Comparison of ENCODE assay signal across 12 cellular contexts in the genomic region with DNA sequence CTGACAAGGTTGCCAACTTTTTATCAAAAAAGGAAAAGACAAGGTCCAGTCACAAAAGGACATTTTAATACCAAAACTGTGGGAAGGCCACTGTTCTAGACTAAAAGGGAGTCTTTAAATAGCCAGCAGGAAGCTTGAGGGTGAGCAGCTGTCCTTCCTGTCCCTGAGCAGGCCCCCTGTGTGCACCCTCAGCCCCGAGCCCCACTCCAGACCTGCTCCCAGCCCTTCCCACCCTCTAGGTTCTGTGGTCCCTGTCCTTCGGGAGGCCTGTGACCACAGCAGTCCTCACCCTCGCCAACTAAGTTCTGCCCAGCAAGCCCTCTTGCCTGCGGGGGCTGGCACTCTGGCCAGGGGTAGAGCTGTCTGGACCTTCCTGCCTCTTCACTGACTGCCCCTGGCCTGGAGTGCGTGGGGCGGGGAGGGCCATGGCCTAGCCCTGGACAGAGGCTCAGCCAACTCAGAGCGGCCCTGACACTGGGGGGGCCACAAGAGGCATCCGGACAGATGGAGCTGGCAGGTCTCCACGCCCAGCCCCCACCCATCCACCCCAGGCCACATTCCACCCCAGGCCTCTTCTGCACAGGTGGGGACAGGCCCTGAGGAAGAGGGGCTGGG. TPM values are rescaled to one million over a fixed set of nuclear protein-coding genes. Genes with fewer than 3 reads are reported as not detected.
A peak's percentile ranks its signal among the peaks of the same experiment; 100 is the strongest.
DNase-seq lines count a peak whose midpoint lies in the region; ATAC-seq and TF ChIP-seq lines count a peak whose summit lies in the region.
"Had no signal": no experiment of that assay in that cellular context is flagged by ENCODE, and none has a peak within 500 bp of the region (broad histone marks: within the 10 kb centered on the region; RNA-seq: fewer than 3 reads in every experiment).

No MANE protein-coding gene starts in this region.

- H3K36me3 Mint-ChIP-seq in activated CD8-positive, alpha-beta memory T cell treated with anti-CD3 and anti-CD28 coated beads, Interleukin-2, amount 10 ng/mL, durations not matched to agents 7 days and 5 days: no peaks in the 10 kb centered on the region

- H3K4me1 ChIP-seq in RWPE2 (ENCODE audit: insufficient read depth, poor library complexity, severe bottlenecking) (peaks cover 17% of the 10 kb centered on the region), heart right ventricle (peaks cover 29 to 51% (median 45%) of the 10 kb centered on the region in 9 donors), sigmoid colon (peaks cover 0 to 49% (median 38%) of the 10 kb centered on the region in 4 donors)

- H3K27me3 ChIP-seq in RWPE2 (ENCODE audit: insufficient read depth, poor library complexity, severe bottlenecking) (no peaks in the 10 kb centered on the region), heart right ventricle (peaks cover 0 to 4% (median 0%) of the 10 kb centered on the region in 7 donors), sigmoid colon (no peaks in the 10 kb centered on the region)

- no peaks in the 10 kb centered on the region for H3K9me3 ChIP-seq in RWPE2 (ENCODE audit: severe bottlenecking)
- H3K9me3 ChIP-seq in heart right ventricle: no peaks in the 10 kb centered on the region
- H3K9me3 ChIP-seq in sigmoid colon: no peaks in the 10 kb centered on the region
- H3K9me3 ChIP-seq: neutrophil had no signal

- no peak overlapping the region for H3K4me3 Mint-ChIP-seq in activated CD8-positive, alpha-beta memory T cell treated with anti-CD3 and anti-CD28 coated beads, Interleukin-2, amount 10 ng/mL, durations not matched to agents 7 days and 5 days

- H3K9me3 Mint-ChIP-seq in activated CD8-positive, alpha-beta memory T cell treated with anti-CD3 and anti-CD28 coated beads, Interleukin-2, amount 10 ng/mL, durations not matched to agents 7 days and 5 days (ENCODE audit: low read depth): no peaks in the 10 kb centered on the region

- peak overlapping the region; percentile 99 for H3K27ac ChIP-seq in RWPE2 (ENCODE audit: poor library complexity, severe bottlenecking)
- peak overlapping the region; percentile 85 to 92 (median 88) for H3K27ac ChIP-seq in heart right ventricle
- peak overlapping the region; percentile 85 to 96 (median 90) for H3K27ac ChIP-seq in sigmoid colon
- H3K27ac ChIP-seq: neutrophil had no signal

- no peak for TF ChIP-seq POLR2A in sigmoid colon (IDR thresholded peaks at IDR 0.05)

- no peak overlapping the region for H3K27ac Mint-ChIP-seq in activated CD8-positive, alpha-beta memory T cell treated with anti-CD3 and anti-CD28 coated beads, Interleukin-2, amount 10 ng/mL, durations not matched to agents 7 days and 5 days

- no peak for TF ChIP-seq EP300 in sigmoid colon (IDR thresholded peaks at IDR 0.05)

- CTCF ChIA-PET in activated CD8-positive, alpha-beta memory T cell treated with anti-CD3 and anti-CD28 coated beads, Interleukin-2, amount 10 ng/mL, durations not matched to agents 7 days and 5 days (lab: Charles Lee): interaction anchor here (0.9 to 1.5 kb wide), 2 partner anchors 12 to 34 kb away, joined by 3 to 4 read pairs; no protein-coding TSS in a partner anchor

- no peak for TF ChIP-seq CTCF in RWPE2 (IDR thresholded peaks at IDR 0.05; ENCODE audit: poor library complexity, severe bottlenecking)
- no peak for TF ChIP-seq CTCF in heart right ventricle (IDR thresholded peaks at IDR 0.05)
- TF ChIP-seq CTCF in sigmoid colon (IDR thresholded peaks at IDR 0.05): no peak

- 27 to 52% methylated on average over 9 of the region's 9 CpGs for WGBS in heart right ventricle, 2 donors
- 62 to 80% methylated on average over 9 of the region's 9 CpGs for WGBS in sigmoid colon, 2 donors

- peaks cover 17% of the 10 kb centered on the region for H3K4me1 Mint-ChIP-seq in activated CD8-positive, alpha-beta memory T cell treated with anti-CD3 and anti-CD28 coated beads, Interleukin-2, amount 10 ng/mL, durations not matched to agents 7 days and 5 days

- H3K4me3 ChIP-seq in RWPE2 (ENCODE audit: severe bottlenecking) (no peak overlapping the region), heart right ventricle (no peak overlapping the region), sigmoid colon (no peak overlapping the region)

- no peaks in the 10 kb centered on the region for H3K36me3 ChIP-seq in RWPE2 (ENCODE audit: low read depth)
- no peaks in the 10 kb centered on the region for H3K36me3 ChIP-seq in heart right ventricle
- no peaks in the 10 kb centered on the region for H3K36me3 ChIP-seq in sigmoid colon
- H3K36me3 ChIP-seq: neutrophil had no signal

- intact Hi-C loops in heart right ventricle (cut with DNase I): loop anchor here in 2 of 10 donors (2.0 to 5.0 kb wide), 2 partner anchors 18 to 37 kb away; partner anchors contain the start of genes DENND6B (in 2 of the 2) and MAPK11 (in 1 of the 2)
- intact Hi-C loops in sigmoid colon (cut with DNase I): no loop called here

- ATAC-seq in RWPE2 (ENCODE audit: low read depth) (no peak), heart right ventricle (peak in 2 of 8 donors; percentile 9 to 20), GM19035 (IDR thresholded peaks at IDR 0.05; ENCODE audit: unreplicated experiment) (no peak)
- no peak for ATAC-seq in activated CD8-positive, alpha-beta memory T cell treated with anti-CD3 and anti-CD28 coated beads, Interleukin-2, amount 10 ng/mL, durations not matched to agents 7 days and 5 days
- ATAC-seq: activated CD4-positive, CD25-positive, alpha-beta regulatory T cell treated with anti-CD3 and anti-CD28 coated beads, Interleukin-2, amount 50 U/mL, for 24 hours had no signal

- DNase-seq in CMK (ENCODE audit: low read depth): peak; percentile 76
- DNase-seq in RWPE2 (ENCODE audit: low spot score): no peak
- DNase-seq in heart right ventricle: no peak
- DNase-seq in sigmoid colon: no peak
- DNase-seq in islet precursor cell: no peak
- no peak for DNase-seq in NCI-H774 (lab: John Stamatoyannopoulos, UW)
- no peak for DNase-seq in activated CD8-positive, alpha-beta memory T cell treated with anti-CD3 and anti-CD28 coated beads, Interleukin-2, amount 10 ng/mL, durations not matched to agents 7 days and 5 days
- DNase-seq: NCI-H1417; stimulated activated naive CD4-positive, alpha-beta T cell treated with Interleukin-2 at 50 U/mL for 16 hours had no signal

- peaks cover 6% of the 10 kb centered on the region for H3K27me3 Mint-ChIP-seq in activated CD8-positive, alpha-beta memory T cell treated with anti-CD3 and anti-CD28 coated beads, Interleukin-2, amount 10 ng/mL, durations not matched to agents 7 days and 5 days

RNA-seq across cellular contexts. Expression of gene PLXNB2, which starts 1.6 kb away (rescaled TPM):
- total RNA-seq in heart right ventricle (100 to 1,000 TPM in 1 of 10 donors, 10 to 100 TPM in 9; 43.0 to 101 (median 57.8) TPM), sigmoid colon (100 to 1,000 TPM in 1 of 4 donors, 10 to 100 TPM in 3; 60.4 to 150 (median 68.7) TPM)
- polyA plus RNA-seq in heart right ventricle (10 to 100 TPM; 33.5 to 71.0 TPM), sigmoid colon (100 to 1,000 TPM in 1 of 3 donors, 10 to 100 TPM in 2; 18.6 to 142 (median 35.8) TPM)
- total RNA-seq in activated CD8-positive, alpha-beta memory T cell treated with anti-CD3 and anti-CD28 coated beads, Interleukin-2, amount 10 ng/mL, durations not matched to agents 7 days and 5 days: 10 to 100 TPM; 23.4 to 26.6 TPM

RNA-seq across cellular contexts. Expression of gene DENND6B, which starts 17.7 kb away (rescaled TPM):
- total RNA-seq in heart right ventricle (1 to 10 TPM; 1.1 to 3.6 (median 2.0) TPM), sigmoid colon (1 to 10 TPM; 2.1 to 7.2 (median 2.8) TPM)
- polyA plus RNA-seq in heart right ventricle (1 to 10 TPM; 1.7 to 3.1 TPM), sigmoid colon (1 to 10 TPM in 2 of 3 donors, under 1 TPM in 1; 0.69 to 4.4 (median 1.2) TPM)
- 1 to 10 TPM; 5.7 to 8.8 TPM for total RNA-seq in activated CD8-positive, alpha-beta memory T cell treated with anti-CD3 and anti-CD28 coated beads, Interleukin-2, amount 10 ng/mL, durations not matched to agents 7 days and 5 days

RNA-seq across cellular contexts. Expression of gene PPP6R2, which starts 34.0 kb away (rescaled TPM):
- 10 to 100 TPM; 34.7 to 51.5 (median 36.8) TPM for total RNA-seq in heart right ventricle
- 10 to 100 TPM; 38.6 to 38.8 TPM for polyA plus RNA-seq in heart right ventricle
- total RNA-seq in sigmoid colon: 10 to 100 TPM; 29.0 to 64.5 (median 43.9) TPM
- 10 to 100 TPM; 15.0 to 57.5 (median 22.4) TPM for polyA plus RNA-seq in sigmoid colon
- 10 to 100 TPM; 78.7 to 98.0 TPM for total RNA-seq in activated CD8-positive, alpha-beta memory T cell treated with anti-CD3 and anti-CD28 coated beads, Interleukin-2, amount 10 ng/mL, durations not matched to agents 7 days and 5 days

RNA-seq across cellular contexts. Expression of gene MAPK11, which starts 38.9 kb away (rescaled TPM):
- 10 to 100 TPM in 2 of 10 donors, 1 to 10 TPM in 8; 4.3 to 11.3 (median 7.1) TPM for total RNA-seq in heart right ventricle
- polyA plus RNA-seq in heart right ventricle: 10 to 100 TPM; 11.6 to 18.0 TPM
- 1 to 10 TPM in 3 of 4 donors, under 1 TPM in 1; 0.82 to 6.6 (median 4.5) TPM for total RNA-seq in sigmoid colon
- polyA plus RNA-seq in sigmoid colon: 1 to 10 TPM in 2 of 3 donors, under 1 TPM in 1; 0.23 to 7.3 (median 1.2) TPM
- total RNA-seq in activated CD8-positive, alpha-beta memory T cell treated with anti-CD3 and anti-CD28 coated beads, Interleukin-2, amount 10 ng/mL, durations not matched to agents 7 days and 5 days: 10 to 100 TPM; 16.5 to 18.5 TPM

RNA-seq across cellular contexts. Expression of gene MAPK12, which starts 47.6 kb away (rescaled TPM):
- total RNA-seq in heart right ventricle: 10 to 100 TPM; 10.6 to 21.9 (median 16.1) TPM
- 10 to 100 TPM; 14.8 to 23.0 TPM for polyA plus RNA-seq in heart right ventricle
- total RNA-seq in sigmoid colon: 1 to 10 TPM; 2.5 to 10.0 (median 6.7) TPM
- polyA plus RNA-seq in sigmoid colon: 1 to 10 TPM in 2 of 3 donors, under 1 TPM in 1; 0.60 to 6.0 (median 2.1) TPM
- total RNA-seq in activated CD8-positive, alpha-beta memory T cell treated with anti-CD3 and anti-CD28 coated beads, Interleukin-2, amount 10 ng/mL, durations not matched to agents 7 days and 5 days: 10 to 100 TPM; 13.9 to 15.8 TPM
